In the genomic region with DNA sequence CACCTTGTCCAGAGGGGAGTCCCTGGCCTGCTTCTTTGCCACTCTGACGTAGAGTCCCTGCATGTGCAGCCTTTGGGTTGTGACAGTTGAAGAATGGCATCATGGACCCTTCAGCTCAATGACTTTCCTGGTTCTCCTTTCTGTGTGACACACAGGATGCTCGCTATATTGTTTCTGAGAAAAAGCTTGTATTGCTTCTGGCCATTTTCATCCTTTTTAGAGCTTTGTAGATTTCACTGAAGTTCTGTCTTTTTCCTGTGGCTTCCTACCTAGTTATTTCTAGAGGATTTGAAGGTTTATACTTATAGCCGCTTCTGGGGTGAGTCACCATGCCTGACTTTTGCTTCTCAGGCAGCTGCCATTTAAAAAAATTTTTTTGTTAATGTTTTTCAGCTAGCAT, we compare ENCODE assay signal across 12 cellular contexts. TPM values are rescaled to one million over a fixed set of nuclear protein-coding genes. Genes with fewer than 3 reads are reported as not detected.
DNase-seq lines count a peak whose midpoint lies in the region; ATAC-seq and TF ChIP-seq lines count a peak whose summit lies in the region.
"Had no signal": no experiment of that assay in that cellular context is flagged by ENCODE, and none has a peak within 500 bp of the region (broad histone marks: within the 10 kb centered on the region; RNA-seq: fewer than 3 reads in every experiment).

No MANE protein-coding gene starts in this region.

- no peaks in the 10 kb centered on the region for H3K27me3 Mint-ChIP-seq in glutamatergic neuron (ENCODE audit: unreplicated experiment)
- H3K27me3 Mint-ChIP-seq: T-helper 17 cell had no signal

- H3K4me3 Mint-ChIP-seq in glutamatergic neuron (ENCODE audit: unreplicated experiment): no peak overlapping the region
- H3K4me3 Mint-ChIP-seq: T-helper 17 cell had no signal

- peaks cover 3% of the 10 kb centered on the region for H3K9me3 Mint-ChIP-seq in glutamatergic neuron (ENCODE audit: unreplicated experiment)

- 96% methylated on average over 3 of the region's 3 CpGs for WGBS in suprapubic skin

- peaks cover 1% of the 10 kb centered on the region for H3K4me1 ChIP-seq in A673 (ENCODE audit: insufficient read depth, low read length, poor library complexity, severe bottlenecking)
- peaks cover 6% of the 10 kb centered on the region for H3K4me1 ChIP-seq in suprapubic skin

- peaks cover 5% of the 10 kb centered on the region for H3K9me3 ChIP-seq in A673 (ENCODE audit: low read depth, low read length, poor library complexity, severe bottlenecking)
- H3K9me3 ChIP-seq in suprapubic skin: no peaks in the 10 kb centered on the region

- peaks cover 8% of the 10 kb centered on the region for H3K4me1 Mint-ChIP-seq in glutamatergic neuron (ENCODE audit: low read depth, unreplicated experiment)

- intact Hi-C loops in A673 (cut with micrococcal nuclease; ENCODE audit: unreplicated experiment): no loop called here

- peaks cover 8% of the 10 kb centered on the region for H3K36me3 Mint-ChIP-seq in glutamatergic neuron (ENCODE audit: unreplicated experiment)

- TF ChIP-seq CTCF in A673 (conservative IDR thresholded peaks at IDR 0.05; ENCODE audit: low read depth, low read length): no peak
- TF ChIP-seq CTCF in suprapubic skin (IDR thresholded peaks at IDR 0.05): no peak
- TF ChIP-seq CTCF in glutamatergic neuron (IDR thresholded peaks at IDR 0.05; ENCODE audit: partially characterized antibody, unreplicated experiment): no peak

- BruUV-seq in A673 (replicated peaks; lab: Mats Ljungman, UMichigan): no TSS peak

- no peak for TF ChIP-seq POLR2A in suprapubic skin (IDR thresholded peaks at IDR 0.05)

- H3K27me3 ChIP-seq in A673 (replicated peaks; ENCODE audit: insufficient read depth, low read depth, low read length, poor library complexity): no peaks in the 10 kb centered on the region
- no peaks in the 10 kb centered on the region for H3K27me3 ChIP-seq in suprapubic skin

- POLR2A ChIA-PET in A673 (lab: Charles Lee; ENCODE audit: low non-redundant PET): no interaction called here

- peak; percentile 92 for ATAC-seq in GM19395 (IDR thresholded peaks at IDR 0.05; ENCODE audit: unreplicated experiment)
- peak; percentile 68 for ATAC-seq in HG03045 (IDR thresholded peaks at IDR 0.05; ENCODE audit: unreplicated experiment)
- ATAC-seq: T-helper 17 cell had no signal

- H3K27ac ChIP-seq in A673 (ENCODE audit: low read depth, low read length, poor library complexity, severe bottlenecking) (no peak overlapping the region), suprapubic skin (no peak overlapping the region)
- H3K27ac ChIP-seq: KMS-11, left ventricle myocardium inferior had no signal

- DNase-seq in EL (peak; percentile 51), amniotic stem cell (lab: John Stamatoyannopoulos, UW) (peak; percentile 13), A673 (ENCODE audit: low spot score) (no peak), Ammon's horn (ENCODE audit: low spot score) (no peak), suprapubic skin (ENCODE audit: low spot score in 2 of 2) (no peak), glutamatergic neuron (no peak)
- DNase-seq: left ventricle myocardium inferior; stimulated activated CD4-positive, alpha-beta T cell treated with anti-CD3 and anti-CD28 coated beads, Interleukin-2, amount 100 ng/mL, for 24 hours; T-helper 17 cell had no signal

- H3K4me3 ChIP-seq in A673 (ENCODE audit: low read depth, low read length, poor library complexity, severe bottlenecking) (no peak overlapping the region), suprapubic skin (no peak overlapping the region)
- H3K4me3 ChIP-seq: left ventricle myocardium inferior had no signal

- H3K27ac Mint-ChIP-seq in glutamatergic neuron (ENCODE audit: unreplicated experiment): no peak overlapping the region

- CTCF ChIA-PET in A673 (lab: Charles Lee): no interaction called here

- H3K36me3 ChIP-seq in A673 (ENCODE audit: insufficient read depth, low read length, poor library complexity, severe bottlenecking) (peaks cover 13% of the 10 kb centered on the region), suprapubic skin (no peaks in the 10 kb centered on the region)

- TF ChIP-seq EP300 in suprapubic skin (IDR thresholded peaks at IDR 0.05): no peak

RNA-seq across cellular contexts. Expression of gene SND1, which starts 27.0 kb away (rescaled TPM):
- total RNA-seq in A673 (2021) (177 and 180 TPM in 2 replicates), suprapubic skin (10 to 100 TPM; 72.2 to 99.8 (median 77.2) TPM), glutamatergic neuron (ENCODE audit: unreplicated experiment) (165 TPM)

Comparison
In these comparisons a context has a peak if more than half of its experiments do, and no peak if none do; other contexts are left out.
1. DNase-seq: peak in EL (single experiment) and amniotic stem cell (single experiment); none in A673 (single experiment), Ammon's horn (single experiment), suprapubic skin (0 of 2) and glutamatergic neuron (single experiment).